In genomic region chr10:122113161-122113944, GRCh38 we compare ENCODE assay signal across 8 cellular contexts.
DNase-seq lines count a peak whose midpoint lies in the region; ATAC-seq and TF ChIP-seq lines count a peak whose summit lies in the region.

No MANE protein-coding gene starts in this region.

- H3K9me3 Mint-ChIP-seq in GM23338 = no peaks in the 10 kb centered on the region

- WGBS in mesodermal cell (ENCODE audit: insufficient coverage in 2 of 2), 2 experiments = 1% methylated on average over 64 to 77 of the region's 77 CpGs

- peak overlapping the region; percentile 92 for H2AFZ ChIP-seq in GM23338

- H3K27ac ChIP-seq in GM23338 (ENCODE audit: low read depth) = peak overlapping the region; percentile 63
- H3K27ac ChIP-seq in mesodermal cell (ENCODE audit: low read depth, low read length, severe bottlenecking) = peak overlapping the region; percentile 98
- H3K27ac ChIP-seq in vagina = peak overlapping the region; percentile 96

- H3K4me3 ChIP-seq in GM23338 (peak overlapping the region; percentile 92), epithelial cell of esophagus (ENCODE audit: low read length) (peak overlapping the region; percentile 64), mesodermal cell (ENCODE audit: extremely low read depth, insufficient read depth, low read length, poor library complexity, severe bottlenecking) (peak overlapping the region; percentile 86), vagina (peak overlapping the region; percentile 62 to 71)

- peaks cover 45% of the 10 kb centered on the region for H3K79me2 ChIP-seq in GM23338 (replicated peaks; ENCODE audit: insufficient read depth)

- peak; percentile 68 for ATAC-seq in GM23338
- no peak for ATAC-seq in GM21360 (IDR thresholded peaks at IDR 0.05; ENCODE audit: unreplicated experiment)

- no peaks in the 10 kb centered on the region for H3K9me2 ChIP-seq in GM23338 (ENCODE audit: insufficient read depth)

- peak overlapping the region; percentile 76 for H3K4me3 Mint-ChIP-seq in GM23338

- H3K4me2 ChIP-seq in GM23338 = peak overlapping the region; percentile 96

- H4K20me1 ChIP-seq in GM23338 (replicated peaks; ENCODE audit: insufficient read depth) = no peaks in the 10 kb centered on the region; the same call in 1 of the 2 replicates

- H3K4me1 Mint-ChIP-seq in GM23338 = peaks cover 46% of the 10 kb centered on the region

- intact Hi-C loops in vagina (cut with DNase I) = loop anchor here (2.0 to 5.0 kb wide), 2 partner anchors 63 to 186 kb away; partner anchors contain the start of gene ATE1

- peaks cover 36% of the 10 kb centered on the region for H3K4me1 ChIP-seq in GM23338 (ENCODE audit: insufficient read depth)
- H3K4me1 ChIP-seq in mesodermal cell (ENCODE audit: control insufficient read depth, insufficient read depth, low read length, poor library complexity, severe bottlenecking) = peaks cover 19% of the 10 kb centered on the region
- peaks cover 42% of the 10 kb centered on the region for H3K4me1 ChIP-seq in vagina

- H3K36me3 ChIP-seq in GM23338 (ENCODE audit: insufficient read depth) (no peaks in the 10 kb centered on the region), mesodermal cell (ENCODE audit: control insufficient read depth, insufficient read depth, low read length) (no peaks in the 10 kb centered on the region), vagina (no peaks in the 10 kb centered on the region)

- H3F3A ChIP-seq in GM23338 (replicated peaks; ENCODE audit: low read depth) = no peaks in the 10 kb centered on the region; the same call in 1 of the 2 replicates

- TF ChIP-seq CTCF in GM23338 (conservative IDR thresholded peaks at IDR 0.05; ENCODE audit: low read depth in 2 of 2) (peak; percentile 12 to 32; a peak in 2 of 4 replicates), epithelial cell of esophagus (IDR thresholded peaks at IDR 0.05; ENCODE audit: insufficient read depth, low read depth, low read length, missing control alignments) (peak; percentile 60), vagina (IDR thresholded peaks at IDR 0.05) (no peak)

- H3K36me3 Mint-ChIP-seq in GM23338 (ENCODE audit: low read depth) = no peaks in the 10 kb centered on the region

- DNase-seq in COLO829 (ENCODE audit: low spot score) (peak; percentile 46), GM23338 (ENCODE audit: low spot score) (peak; percentile 81), RPMI8226 (peak; percentile 59), epithelial cell of esophagus (ENCODE audit: low read depth) (peak; percentile 60), vagina (ENCODE audit: extremely low spot score in 2 of 2) (no peak), COR-L47 (lab: John Stamatoyannopoulos, UW) (no peak)

- TF ChIP-seq POLR2A in vagina (IDR thresholded peaks at IDR 0.05) = peak in 1 of 2 donors; percentile 86

- peaks cover 16% of the 10 kb centered on the region for H3K27me3 Mint-ChIP-seq in GM23338 (ENCODE audit: insufficient read depth, low read depth, poor library complexity)

- H3K9me3 ChIP-seq in mesodermal cell (ENCODE audit: control insufficient read depth, low read length) (no peaks in the 10 kb centered on the region), vagina (no peaks in the 10 kb centered on the region)

- peak overlapping the region; percentile 60 for H3K27ac Mint-ChIP-seq in GM23338

- H3K27me3 ChIP-seq in GM23338 (ENCODE audit: insufficient read depth) = peaks cover 3% of the 10 kb centered on the region; the same call in 1 of the 2 replicates
- H3K27me3 ChIP-seq in vagina = no peaks in the 10 kb centered on the region

TF ChIP-seq in GM23338, 12 proteins besides CTCF, POLR2A, EP300 and RAD21:
- TF ChIP-seq CREB1 (CRISPR knock-in tag; IDR thresholded peaks at IDR 0.05; ENCODE audit: low read depth) (peak; percentile 44), POLR2AphosphoS5 (IDR thresholded peaks at IDR 0.05; ENCODE audit: low read depth) (peak; percentile 42), EZH2 (IDR thresholded peaks at IDR 0.05; ENCODE audit: low read depth, unreplicated experiment) (no peak)

Comparison
In these comparisons a context has a peak if more than half of its experiments do, and no peak if none do; other contexts are left out.
1. DNase-seq: peak in COLO829 (single experiment), GM23338 (single experiment), RPMI8226 (single experiment) and epithelial cell of esophagus (single experiment); none in vagina (0 of 2) and COR-L47 (single experiment).
2. CTCF ChIP-seq: peak in GM23338 (2 of 2) and epithelial cell of esophagus (single experiment); none in vagina (0 of 3).
3. Peak in every context shown above with its lines, with median percentiles within 50 percentile points of each other: H3K27ac ChIP-seq and H3K4me3 ChIP-seq.